1 cellular context compared by ENCODE assay signal in the genomic region with DNA sequence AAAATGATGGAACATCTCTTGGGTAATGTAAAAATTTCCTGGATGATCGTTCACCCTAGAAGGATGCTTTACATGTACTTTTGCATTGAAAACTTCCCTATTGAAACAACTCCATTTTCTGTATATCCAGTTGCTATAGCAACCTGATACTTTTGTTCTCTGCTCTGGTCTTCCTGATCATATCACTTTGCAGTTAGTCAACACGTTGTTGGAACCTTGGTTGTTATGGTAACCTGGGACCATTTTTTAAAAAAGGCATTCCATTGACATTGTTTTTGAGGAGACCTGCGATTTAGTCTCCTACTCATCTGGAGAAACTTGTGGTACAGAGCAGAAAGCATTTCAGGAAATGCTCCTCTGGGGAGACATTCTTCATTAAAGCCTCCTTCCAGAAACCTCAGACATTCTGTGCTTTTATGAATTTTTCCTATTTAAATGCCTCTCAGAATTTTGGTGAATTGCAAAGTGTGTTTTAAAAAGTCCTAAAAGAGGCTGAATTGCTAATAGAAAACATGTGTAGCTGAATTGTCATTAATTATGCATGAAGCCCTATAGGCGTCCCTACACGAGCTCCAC.
TF ChIP-seq lines count a peak whose summit lies in the region.

No MANE protein-coding gene starts in this region.

TF ChIP-seq in H1, 55 proteins besides CTCF, POLR2A, EP300 and RAD21:
- no peak for TF ChIP-seq SRF (IDR thresholded peaks at IDR 0.05; ENCODE audit: low read depth, low read length)
- TF ChIP-seq, protein P1, sequence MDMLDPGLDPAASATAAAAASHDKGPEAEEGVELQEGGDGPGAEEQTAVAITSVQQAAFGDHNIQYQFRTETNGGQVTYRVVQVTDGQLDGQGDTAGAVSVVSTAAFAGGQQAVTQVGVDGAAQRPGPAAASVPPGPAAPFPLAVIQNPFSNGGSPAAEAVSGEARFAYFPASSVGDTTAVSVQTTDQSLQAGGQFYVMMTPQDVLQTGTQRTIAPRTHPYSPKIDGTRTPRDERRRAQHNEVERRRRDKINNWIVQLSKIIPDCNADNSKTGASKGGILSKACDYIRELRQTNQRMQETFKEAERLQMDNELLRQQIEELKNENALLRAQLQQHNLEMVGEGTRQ (IDR thresholded peaks at IDR 0.05; ENCODE audit: low read length): no peak
- TF ChIP-seq GABPA (IDR thresholded peaks at IDR 0.05; ENCODE audit: borderline replicate concordance, insufficient read depth, low read length): no peak
- TF ChIP-seq FOSL1 (IDR thresholded peaks at IDR 0.05; ENCODE audit: insufficient read depth, low read depth, low read length): no peak
- TF ChIP-seq RBBP5 (IDR thresholded peaks at IDR 0.05; ENCODE audit: borderline replicate concordance, low read depth, low read length): no peak
- TF ChIP-seq TAF1 (IDR thresholded peaks at IDR 0.05; ENCODE audit: low read depth, low read length): no peak
- no peak for TF ChIP-seq CBX8 (IDR thresholded peaks at IDR 0.05; ENCODE audit: borderline replicate concordance, low read depth, low read length)
- TF ChIP-seq SP4 (IDR thresholded peaks at IDR 0.05; ENCODE audit: low read length): no peak
- TF ChIP-seq ASH2L (IDR thresholded peaks at IDR 0.05; ENCODE audit: low read length): no peak
- no peak for TF ChIP-seq TCF12 (IDR thresholded peaks at IDR 0.05; ENCODE audit: low read depth, low read length)
- no peak for TF ChIP-seq RNF2 (IDR thresholded peaks at IDR 0.05; ENCODE audit: borderline replicate concordance, low read depth, low read length, missing control alignments, poor library complexity, severe bottlenecking)
- TF ChIP-seq BACH1 (IDR thresholded peaks at IDR 0.05; ENCODE audit: low read length): no peak
- TF ChIP-seq KDM4A (IDR thresholded peaks at IDR 0.05; ENCODE audit: low read depth, low read length, severe bottlenecking): no peak
- TF ChIP-seq MAFK (IDR thresholded peaks at IDR 0.05; ENCODE audit: low read depth, low read length): no peak
- TF ChIP-seq POU5F1 (IDR thresholded peaks at IDR 0.05; ENCODE audit: low read depth, low read length): no peak
- TF ChIP-seq CHD1 (IDR thresholded peaks at IDR 0.05; ENCODE audit: low read depth, low read length): no peak
